ENCODE assay signal across 1 cellular context in the genomic region with DNA sequence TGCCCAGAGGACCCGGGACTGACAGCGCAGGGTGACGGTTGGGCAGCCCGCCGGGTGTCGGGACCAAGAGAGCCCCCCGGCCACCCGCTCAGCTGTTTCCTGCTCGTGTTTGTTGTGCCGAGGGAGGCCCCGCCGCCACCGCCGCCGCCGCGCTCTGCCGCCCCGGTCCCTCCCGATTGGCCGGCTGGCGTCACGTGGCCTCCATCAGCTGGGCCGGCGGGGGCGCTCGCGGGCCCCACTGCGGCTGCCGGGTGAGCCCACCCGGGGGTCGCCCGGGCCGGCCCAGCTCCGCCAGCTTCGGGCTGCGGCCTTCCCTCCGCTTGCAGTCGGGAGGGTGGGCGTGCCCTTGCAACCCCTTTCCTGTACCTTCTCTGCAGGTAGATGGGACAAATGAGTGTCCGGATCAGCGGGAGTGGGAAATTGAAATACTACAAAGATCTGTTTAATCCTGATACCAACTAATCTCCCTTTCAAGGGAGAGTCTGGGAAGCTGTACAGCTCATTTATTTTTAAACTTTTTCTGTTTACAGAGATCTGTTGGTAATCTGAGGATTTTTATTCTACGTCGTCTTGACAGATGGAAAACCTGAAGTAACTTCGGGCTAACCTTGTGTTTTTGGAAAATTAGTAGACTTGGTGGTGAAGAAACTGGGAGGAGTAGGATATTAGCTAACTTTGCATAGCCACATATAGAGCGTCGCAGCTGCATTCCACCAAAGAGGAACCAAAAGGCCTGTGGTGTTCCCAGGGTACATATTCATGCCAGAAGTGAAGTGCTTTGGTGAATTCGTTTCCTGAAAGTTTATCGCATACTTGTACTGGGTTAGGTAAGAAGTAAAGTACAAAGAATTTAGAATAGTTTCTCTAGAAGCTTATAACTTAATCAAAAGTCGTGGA.
A peak's percentile ranks its signal among the peaks of the same experiment; 100 is the strongest.
TF ChIP-seq lines count a peak whose summit lies in the region.

No MANE protein-coding gene starts in this region.

TF ChIP-seq in HepG2, 621 proteins besides CTCF, POLR2A, EP300 and RAD21 (continued from another document and continues in another):
- TF ChIP-seq, protein P1, sequence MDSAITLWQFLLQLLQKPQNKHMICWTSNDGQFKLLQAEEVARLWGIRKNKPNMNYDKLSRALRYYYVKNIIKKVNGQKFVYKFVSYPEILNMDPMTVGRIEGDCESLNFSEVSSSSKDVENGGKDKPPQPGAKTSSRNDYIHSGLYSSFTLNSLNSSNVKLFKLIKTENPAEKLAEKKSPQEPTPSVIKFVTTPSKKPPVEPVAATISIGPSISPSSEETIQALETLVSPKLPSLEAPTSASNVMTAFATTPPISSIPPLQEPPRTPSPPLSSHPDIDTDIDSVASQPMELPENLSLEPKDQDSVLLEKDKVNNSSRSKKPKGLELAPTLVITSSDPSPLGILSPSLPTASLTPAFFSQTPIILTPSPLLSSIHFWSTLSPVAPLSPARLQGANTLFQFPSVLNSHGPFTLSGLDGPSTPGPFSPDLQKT (CRISPR knock-in tag; IDR thresholded peaks at IDR 0.05; ENCODE audit: borderline replicate concordance): no peak
- no peak for TF ChIP-seq RBM22 (optimal IDR thresholded peaks at IDR 0.05; ENCODE audit: low read length)
- no peak; the same call in 1 of the 2 replicates for TF ChIP-seq SALL1 (CRISPR knock-in tag; IDR thresholded peaks at IDR 0.05)
- no peak for TF ChIP-seq ZNF850 (CRISPR knock-in tag; conservative IDR thresholded peaks at IDR 0.05)
- TF ChIP-seq, protein P2, sequence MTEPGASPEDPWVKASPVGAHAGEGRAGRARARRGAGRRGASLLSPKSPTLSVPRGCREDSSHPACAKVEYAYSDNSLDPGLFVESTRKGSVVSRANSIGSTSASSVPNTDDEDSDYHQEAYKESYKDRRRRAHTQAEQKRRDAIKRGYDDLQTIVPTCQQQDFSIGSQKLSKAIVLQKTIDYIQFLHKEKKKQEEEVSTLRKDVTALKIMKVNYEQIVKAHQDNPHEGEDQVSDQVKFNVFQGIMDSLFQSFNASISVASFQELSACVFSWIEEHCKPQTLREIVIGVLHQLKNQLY (CRISPR knock-in tag; IDR thresholded peaks at IDR 0.05): no peak
- TF ChIP-seq GPN1 (CRISPR knock-in tag; IDR thresholded peaks at IDR 0.05; ENCODE audit: borderline replicate concordance): no peak
- no peak for TF ChIP-seq NR3C1 (CRISPR knock-in tag; IDR thresholded peaks at IDR 0.05)
- TF ChIP-seq HDAC1 (CRISPR knock-in tag; IDR thresholded peaks at IDR 0.05): peak; percentile 70
- no peak for TF ChIP-seq JUN (CRISPR knock-in tag; IDR thresholded peaks at IDR 0.05)
- TF ChIP-seq, protein P3, sequence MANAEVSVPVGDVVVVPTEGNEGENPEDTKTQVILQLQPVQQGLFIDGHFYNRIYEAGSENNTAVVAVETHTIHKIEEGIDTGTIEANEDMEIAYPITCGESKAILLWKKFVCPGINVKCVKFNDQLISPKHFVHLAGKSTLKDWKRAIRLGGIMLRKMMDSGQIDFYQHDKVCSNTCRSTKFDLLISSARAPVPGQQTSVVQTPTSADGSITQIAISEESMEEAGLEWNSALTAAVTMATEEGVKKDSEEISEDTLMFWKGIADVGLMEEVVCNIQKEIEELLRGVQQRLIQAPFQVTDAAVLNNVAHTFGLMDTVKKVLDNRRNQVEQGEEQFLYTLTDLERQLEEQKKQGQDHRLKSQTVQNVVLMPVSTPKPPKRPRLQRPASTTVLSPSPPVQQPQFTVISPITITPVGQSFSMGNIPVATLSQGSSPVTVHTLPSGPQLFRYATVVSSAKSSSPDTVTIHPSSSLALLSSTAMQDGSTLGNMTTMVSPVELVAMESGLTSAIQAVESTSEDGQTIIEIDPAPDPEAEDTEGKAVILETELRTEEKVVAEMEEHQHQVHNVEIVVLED (CRISPR knock-in tag; IDR thresholded peaks at IDR 0.05; ENCODE audit: borderline replicate concordance): no peak
- TF ChIP-seq NR2F2 (IDR thresholded peaks at IDR 0.05; ENCODE audit: borderline replicate concordance, low read depth): no peak
- TF ChIP-seq SPEN (CRISPR knock-in tag; IDR thresholded peaks at IDR 0.05; ENCODE audit: low read depth): peak; percentile 40; the same call in 1 of the 2 replicates
- TF ChIP-seq ZNF343 (CRISPR knock-in tag; IDR thresholded peaks at IDR 0.05): no peak
- TF ChIP-seq ZNF552 (CRISPR knock-in tag; IDR thresholded peaks at IDR 0.05; ENCODE audit: borderline replicate concordance): no peak
- TF ChIP-seq ZNF782 (CRISPR knock-in tag; IDR thresholded peaks at IDR 0.05; ENCODE audit: borderline replicate concordance): no peak
- TF ChIP-seq, protein P4, sequence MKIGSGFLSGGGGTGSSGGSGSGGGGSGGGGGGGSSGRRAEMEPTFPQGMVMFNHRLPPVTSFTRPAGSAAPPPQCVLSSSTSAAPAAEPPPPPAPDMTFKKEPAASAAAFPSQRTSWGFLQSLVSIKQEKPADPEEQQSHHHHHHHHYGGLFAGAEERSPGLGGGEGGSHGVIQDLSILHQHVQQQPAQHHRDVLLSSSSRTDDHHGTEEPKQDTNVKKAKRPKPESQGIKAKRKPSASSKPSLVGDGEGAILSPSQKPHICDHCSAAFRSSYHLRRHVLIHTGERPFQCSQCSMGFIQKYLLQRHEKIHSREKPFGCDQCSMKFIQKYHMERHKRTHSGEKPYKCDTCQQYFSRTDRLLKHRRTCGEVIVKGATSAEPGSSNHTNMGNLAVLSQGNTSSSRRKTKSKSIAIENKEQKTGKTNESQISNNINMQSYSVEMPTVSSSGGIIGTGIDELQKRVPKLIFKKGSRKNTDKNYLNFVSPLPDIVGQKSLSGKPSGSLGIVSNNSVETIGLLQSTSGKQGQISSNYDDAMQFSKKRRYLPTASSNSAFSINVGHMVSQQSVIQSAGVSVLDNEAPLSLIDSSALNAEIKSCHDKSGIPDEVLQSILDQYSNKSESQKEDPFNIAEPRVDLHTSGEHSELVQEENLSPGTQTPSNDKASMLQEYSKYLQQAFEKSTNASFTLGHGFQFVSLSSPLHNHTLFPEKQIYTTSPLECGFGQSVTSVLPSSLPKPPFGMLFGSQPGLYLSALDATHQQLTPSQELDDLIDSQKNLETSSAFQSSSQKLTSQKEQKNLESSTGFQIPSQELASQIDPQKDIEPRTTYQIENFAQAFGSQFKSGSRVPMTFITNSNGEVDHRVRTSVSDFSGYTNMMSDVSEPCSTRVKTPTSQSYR (CRISPR knock-in tag; IDR thresholded peaks at IDR 0.05; ENCODE audit: borderline replicate concordance): no peak
- TF ChIP-seq SIN3A (IDR thresholded peaks at IDR 0.05; ENCODE audit: borderline replicate concordance, low read depth, low read length): peak; percentile 76; the same call in 1 of the 2 replicates
- TF ChIP-seq U2AF1 (optimal IDR thresholded peaks at IDR 0.05; ENCODE audit: low read depth, low read length): no peak
- no peak for TF ChIP-seq ZNF205 (CRISPR knock-in tag; IDR thresholded peaks at IDR 0.05)
- no peak for TF ChIP-seq ATM (IDR thresholded peaks at IDR 0.05; ENCODE audit: borderline replicate concordance)
- no peak for TF ChIP-seq ZSCAN30 (CRISPR knock-in tag; IDR thresholded peaks at IDR 0.05)
- TF ChIP-seq POGZ (CRISPR knock-in tag; IDR thresholded peaks at IDR 0.05): no peak
- TF ChIP-seq MTF2 (CRISPR knock-in tag; IDR thresholded peaks at IDR 0.05; ENCODE audit: borderline replicate concordance): no peak
- no peak for TF ChIP-seq SP140L (CRISPR knock-in tag; IDR thresholded peaks at IDR 0.05; ENCODE audit: borderline replicate concordance)
- no peak for TF ChIP-seq JARID2 (CRISPR knock-in tag; IDR thresholded peaks at IDR 0.05; ENCODE audit: insufficient replicate concordance)
- no peak for TF ChIP-seq ZNF709 (CRISPR knock-in tag; IDR thresholded peaks at IDR 0.05)
- no peak for TF ChIP-seq ZKSCAN8 (CRISPR knock-in tag; IDR thresholded peaks at IDR 0.05; ENCODE audit: borderline replicate concordance)
- TF ChIP-seq KDM6A (CRISPR knock-in tag; IDR thresholded peaks at IDR 0.05; ENCODE audit: low read depth): no peak
- TF ChIP-seq PRMT3 (CRISPR knock-in tag; IDR thresholded peaks at IDR 0.05; ENCODE audit: borderline replicate concordance, low read depth): no peak
- TF ChIP-seq NFYC (CRISPR knock-in tag; IDR thresholded peaks at IDR 0.05): peak; percentile 85
- TF ChIP-seq ATRX (CRISPR knock-in tag; IDR thresholded peaks at IDR 0.05; ENCODE audit: borderline replicate concordance): no peak
- no peak for TF ChIP-seq ZNF737 (CRISPR knock-in tag; IDR thresholded peaks at IDR 0.05; ENCODE audit: borderline replicate concordance)
- TF ChIP-seq, protein P5, sequence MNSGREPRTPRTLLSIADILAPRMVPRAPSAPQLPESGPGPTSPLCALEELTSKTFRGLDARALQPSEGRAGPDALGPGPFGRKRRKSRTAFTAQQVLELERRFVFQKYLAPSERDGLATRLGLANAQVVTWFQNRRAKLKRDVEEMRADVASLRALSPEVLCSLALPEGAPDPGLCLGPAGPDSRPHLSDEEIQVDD (CRISPR knock-in tag; IDR thresholded peaks at IDR 0.05; ENCODE audit: borderline replicate concordance): no peak
- TF ChIP-seq HDAC6 (IDR thresholded peaks at IDR 0.05; ENCODE audit: low read depth, low read length): no peak
- TF ChIP-seq RFX5 (IDR thresholded peaks at IDR 0.05; ENCODE audit: low read depth, low read length): no peak
- TF ChIP-seq, protein P6, sequence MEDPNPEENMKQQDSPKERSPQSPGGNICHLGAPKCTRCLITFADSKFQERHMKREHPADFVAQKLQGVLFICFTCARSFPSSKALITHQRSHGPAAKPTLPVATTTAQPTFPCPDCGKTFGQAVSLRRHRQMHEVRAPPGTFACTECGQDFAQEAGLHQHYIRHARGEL (CRISPR knock-in tag; IDR thresholded peaks at IDR 0.05): no peak
- no peak for TF ChIP-seq IRX3 (CRISPR knock-in tag; IDR thresholded peaks at IDR 0.05; ENCODE audit: borderline replicate concordance, low read depth)
- TF ChIP-seq WIZ (CRISPR knock-in tag; IDR thresholded peaks at IDR 0.05): no peak
- TF ChIP-seq, protein P7, sequence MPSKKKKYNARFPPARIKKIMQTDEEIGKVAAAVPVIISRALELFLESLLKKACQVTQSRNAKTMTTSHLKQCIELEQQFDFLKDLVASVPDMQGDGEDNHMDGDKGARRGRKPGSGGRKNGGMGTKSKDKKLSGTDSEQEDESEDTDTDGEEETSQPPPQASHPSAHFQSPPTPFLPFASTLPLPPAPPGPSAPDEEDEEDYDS (CRISPR knock-in tag; IDR thresholded peaks at IDR 0.05): no peak
- TF ChIP-seq ZNF234 (CRISPR knock-in tag; conservative IDR thresholded peaks at IDR 0.05): no peak
- no peak for TF ChIP-seq SMC3 (IDR thresholded peaks at IDR 0.05; ENCODE audit: low read length)
- TF ChIP-seq SRY (CRISPR knock-in tag; IDR thresholded peaks at IDR 0.05): no peak
- TF ChIP-seq ARID2 (CRISPR knock-in tag; IDR thresholded peaks at IDR 0.05; ENCODE audit: borderline replicate concordance): no peak
- no peak for TF ChIP-seq ZNF841 (CRISPR knock-in tag; IDR thresholded peaks at IDR 0.05; ENCODE audit: borderline replicate concordance)
- TF ChIP-seq ZNF138 (CRISPR knock-in tag; IDR thresholded peaks at IDR 0.05; ENCODE audit: low read depth): 0 out of 2 replicates have a peak, but pooled peaks have one; percentile 60
- TF ChIP-seq, protein P8, sequence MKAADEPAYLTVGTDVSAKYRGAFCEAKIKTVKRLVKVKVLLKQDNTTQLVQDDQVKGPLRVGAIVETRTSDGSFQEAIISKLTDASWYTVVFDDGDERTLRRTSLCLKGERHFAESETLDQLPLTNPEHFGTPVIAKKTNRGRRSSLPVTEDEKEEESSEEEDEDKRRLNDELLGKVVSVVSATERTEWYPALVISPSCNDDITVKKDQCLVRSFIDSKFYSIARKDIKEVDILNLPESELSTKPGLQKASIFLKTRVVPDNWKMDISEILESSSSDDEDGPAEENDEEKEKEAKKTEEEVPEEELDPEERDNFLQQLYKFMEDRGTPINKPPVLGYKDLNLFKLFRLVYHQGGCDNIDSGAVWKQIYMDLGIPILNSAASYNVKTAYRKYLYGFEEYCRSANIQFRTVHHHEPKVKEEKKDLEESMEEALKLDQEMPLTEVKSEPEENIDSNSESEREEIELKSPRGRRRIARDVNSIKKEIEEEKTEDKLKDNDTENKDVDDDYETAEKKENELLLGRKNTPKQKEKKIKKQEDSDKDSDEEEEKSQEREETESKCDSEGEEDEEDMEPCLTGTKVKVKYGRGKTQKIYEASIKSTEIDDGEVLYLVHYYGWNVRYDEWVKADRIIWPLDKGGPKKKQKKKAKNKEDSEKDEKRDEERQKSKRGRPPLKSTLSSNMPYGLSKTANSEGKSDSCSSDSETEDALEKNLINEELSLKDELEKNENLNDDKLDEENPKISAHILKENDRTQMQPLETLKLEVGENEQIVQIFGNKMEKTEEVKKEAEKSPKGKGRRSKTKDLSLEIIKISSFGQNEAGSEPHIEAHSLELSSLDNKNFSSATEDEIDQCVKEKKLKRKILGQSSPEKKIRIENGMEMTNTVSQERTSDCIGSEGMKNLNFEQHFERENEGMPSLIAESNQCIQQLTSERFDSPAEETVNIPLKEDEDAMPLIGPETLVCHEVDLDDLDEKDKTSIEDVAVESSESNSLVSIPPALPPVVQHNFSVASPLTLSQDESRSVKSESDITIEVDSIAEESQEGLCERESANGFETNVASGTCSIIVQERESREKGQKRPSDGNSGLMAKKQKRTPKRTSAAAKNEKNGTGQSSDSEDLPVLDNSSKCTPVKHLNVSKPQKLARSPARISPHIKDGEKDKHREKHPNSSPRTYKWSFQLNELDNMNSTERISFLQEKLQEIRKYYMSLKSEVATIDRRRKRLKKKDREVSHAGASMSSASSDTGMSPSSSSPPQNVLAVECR (CRISPR knock-in tag; IDR thresholded peaks at IDR 0.05; ENCODE audit: borderline replicate concordance): peak; percentile 71
- no peak for TF ChIP-seq ZNF333 (CRISPR knock-in tag; IDR thresholded peaks at IDR 0.05; ENCODE audit: borderline replicate concordance)
- TF ChIP-seq, protein P9, sequence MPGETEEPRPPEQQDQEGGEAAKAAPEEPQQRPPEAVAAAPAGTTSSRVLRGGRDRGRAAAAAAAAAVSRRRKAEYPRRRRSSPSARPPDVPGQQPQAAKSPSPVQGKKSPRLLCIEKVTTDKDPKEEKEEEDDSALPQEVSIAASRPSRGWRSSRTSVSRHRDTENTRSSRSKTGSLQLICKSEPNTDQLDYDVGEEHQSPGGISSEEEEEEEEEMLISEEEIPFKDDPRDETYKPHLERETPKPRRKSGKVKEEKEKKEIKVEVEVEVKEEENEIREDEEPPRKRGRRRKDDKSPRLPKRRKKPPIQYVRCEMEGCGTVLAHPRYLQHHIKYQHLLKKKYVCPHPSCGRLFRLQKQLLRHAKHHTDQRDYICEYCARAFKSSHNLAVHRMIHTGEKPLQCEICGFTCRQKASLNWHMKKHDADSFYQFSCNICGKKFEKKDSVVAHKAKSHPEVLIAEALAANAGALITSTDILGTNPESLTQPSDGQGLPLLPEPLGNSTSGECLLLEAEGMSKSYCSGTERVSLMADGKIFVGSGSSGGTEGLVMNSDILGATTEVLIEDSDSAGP (CRISPR knock-in tag; IDR thresholded peaks at IDR 0.05; ENCODE audit: borderline replicate concordance): no peak; the same call in 1 of the 2 replicates
- TF ChIP-seq BRD4 (CRISPR knock-in tag; IDR thresholded peaks at IDR 0.05): no peak
- TF ChIP-seq, protein P10, sequence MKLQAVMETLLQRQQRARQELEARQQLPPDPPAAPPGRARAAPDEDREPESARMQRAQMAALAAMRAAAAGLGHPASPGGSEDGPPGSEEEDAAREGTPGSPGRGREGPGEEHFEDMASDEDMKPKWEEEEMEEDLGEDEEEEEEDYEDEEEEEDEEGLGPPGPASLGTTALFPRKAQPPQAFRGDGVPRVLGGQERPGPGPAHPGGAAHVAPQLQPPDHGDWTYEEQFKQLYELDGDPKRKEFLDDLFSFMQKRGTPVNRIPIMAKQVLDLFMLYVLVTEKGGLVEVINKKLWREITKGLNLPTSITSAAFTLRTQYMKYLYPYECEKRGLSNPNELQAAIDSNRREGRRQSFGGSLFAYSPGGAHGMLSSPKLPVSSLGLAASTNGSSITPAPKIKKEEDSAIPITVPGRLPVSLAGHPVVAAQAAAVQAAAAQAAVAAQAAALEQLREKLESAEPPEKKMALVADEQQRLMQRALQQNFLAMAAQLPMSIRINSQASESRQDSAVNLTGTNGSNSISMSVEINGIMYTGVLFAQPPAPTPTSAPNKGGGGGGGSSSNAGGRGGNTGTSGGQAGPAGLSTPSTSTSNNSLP (IDR thresholded peaks at IDR 0.05; ENCODE audit: low read depth, low read length): no peak
- TF ChIP-seq ZNF33A (CRISPR knock-in tag; IDR thresholded peaks at IDR 0.05; ENCODE audit: borderline replicate concordance): no peak
